14 cellular contexts compared by ENCODE assay signal in the genomic region with DNA sequence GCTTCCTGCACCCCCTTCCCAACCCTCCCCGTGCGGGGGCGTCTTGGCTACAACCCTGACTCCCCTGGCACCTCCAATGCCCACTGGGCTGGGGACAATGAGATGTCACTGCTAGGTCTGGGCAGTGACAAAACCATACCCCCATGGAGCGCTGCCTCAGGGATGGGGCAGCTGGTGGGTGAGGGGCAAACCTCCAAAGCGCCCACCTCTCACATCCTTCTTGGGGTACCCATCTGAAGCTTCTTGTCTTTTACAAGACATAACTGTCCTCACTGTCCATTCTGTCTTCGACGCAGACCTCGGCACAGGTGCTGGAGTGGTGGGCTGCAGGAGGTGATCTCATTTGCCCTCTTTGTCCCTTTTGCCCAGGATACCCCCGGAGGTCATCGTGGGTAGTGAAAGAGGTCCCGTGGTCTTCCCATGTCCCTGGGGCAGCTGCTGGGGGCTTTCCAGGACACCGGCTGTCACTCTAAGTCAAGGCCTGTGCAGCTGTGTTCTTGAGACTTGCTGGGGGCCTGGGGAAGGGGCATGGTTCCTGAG. TPM values are rescaled to one million over a fixed set of nuclear protein-coding genes. Genes with fewer than 3 reads are reported as not detected.
DNase-seq lines count a peak whose midpoint lies in the region; ATAC-seq and TF ChIP-seq lines count a peak whose summit lies in the region.
"Had no signal": no experiment of that assay in that cellular context is flagged by ENCODE, and none has a peak within 500 bp of the region (broad histone marks: within the 10 kb centered on the region; RNA-seq: fewer than 3 reads in every experiment).

No MANE protein-coding gene starts in this region.

- H4K91ac ChIP-seq in mesenchymal stem cell (ENCODE audit: low read length), result no peak overlapping the region

- DNase-seq in right atrium auricular region (ENCODE audit: low spot score) (peak; percentile 56), left ventricle myocardium inferior (no peak), ascending aorta (ENCODE audit: low spot score in 2 of 2) (peak in 1 of 2 donors; percentile 61), mesenchymal stem cell (no peak), aorta (peak; percentile 39 to 65), NOMO-1 treated with DMSO at 0.1 percent for 48 hours (lab: John Stamatoyannopoulos, UW; ENCODE audit: unreplicated experiment) (no peak)
- no peak for DNase-seq in stimulated activated CD4-positive, alpha-beta T cell treated with anti-CD3 and anti-CD28 coated beads, Interleukin-12 subunit alpha, Interleukin-12 subunit beta, amount 100 ng/mL, for 4 hours
- DNase-seq: activated naive CD4-positive, alpha-beta T cell; naive B cell; NCI-H2029 treated with DMSO at 0.1 percent for 48 hours; NCI-H524; psoas muscle had no signal

- no peak overlapping the region for H3K27ac ChIP-seq in right atrium auricular region
- H3K27ac ChIP-seq in left ventricle myocardium inferior (replicated peaks), result no peak overlapping the region
- peak overlapping the region; percentile 72 to 75 for H3K27ac ChIP-seq in ascending aorta
- no peak overlapping the region for H3K27ac ChIP-seq in mesenchymal stem cell (ENCODE audit: low read length, poor library complexity, severe bottlenecking)
- no peak overlapping the region for H3K27ac ChIP-seq in aorta (ENCODE audit: low read depth in 1 of 2, low read length in 2 of 2)
- H3K27ac ChIP-seq: psoas muscle had no signal

- ATAC-seq in aorta (ENCODE audit: low FRiP score) (no peak), GM18870 (IDR thresholded peaks at IDR 0.05; ENCODE audit: unreplicated experiment) (no peak)
- ATAC-seq: Panc1 had no signal

- H3K14ac ChIP-seq in mesenchymal stem cell (ENCODE audit: low read length in 2 of 2), result no peak overlapping the region

- H3K79me1 ChIP-seq in mesenchymal stem cell (replicated peaks; ENCODE audit: low read length, poor library complexity, severe bottlenecking), result peaks cover 2% of the 10 kb centered on the region

- H3K4me1 ChIP-seq in right atrium auricular region, result peaks cover 0 to 18% of the 10 kb centered on the region in 2 donors
- peaks cover 24% of the 10 kb centered on the region for H3K4me1 ChIP-seq in left ventricle myocardium inferior
- peaks cover 9 to 11% of the 10 kb centered on the region in 2 donors for H3K4me1 ChIP-seq in ascending aorta
- peaks cover 20% of the 10 kb centered on the region for H3K4me1 ChIP-seq in mesenchymal stem cell (ENCODE audit: control insufficient read depth, insufficient read depth, low read depth, low read length)
- H3K4me1 ChIP-seq in aorta (ENCODE audit: control insufficient read depth in 1 of 2, insufficient read depth in 2 of 2, low read length in 2 of 2), result no peaks in the 10 kb centered on the region
- H3K4me1 ChIP-seq: psoas muscle had no signal

- TF ChIP-seq CTCF in right atrium auricular region (IDR thresholded peaks at IDR 0.05), result no peak
- no peak for TF ChIP-seq CTCF in left ventricle myocardium inferior (IDR thresholded peaks at IDR 0.05; ENCODE audit: borderline replicate concordance)
- TF ChIP-seq CTCF in ascending aorta (IDR thresholded peaks at IDR 0.05), result no peak

- peaks cover 25% of the 10 kb centered on the region for H3K36me3 ChIP-seq in right atrium auricular region
- peaks cover 11% of the 10 kb centered on the region for H3K36me3 ChIP-seq in left ventricle myocardium inferior
- peaks cover 41 to 55% of the 10 kb centered on the region in 2 donors for H3K36me3 ChIP-seq in ascending aorta
- peaks cover 51 to 66% of the 10 kb centered on the region in 2 experiments for H3K36me3 ChIP-seq in mesenchymal stem cell (ENCODE audit: control insufficient read depth in 1 of 2, insufficient read depth in 2 of 2, low read depth in 1 of 2, low read length in 2 of 2)
- no peaks in the 10 kb centered on the region for H3K36me3 ChIP-seq in aorta (ENCODE audit: control insufficient read depth in 1 of 2, insufficient read depth in 2 of 2, low read length in 1 of 2)

- peak overlapping the region; percentile 37 for H2AK5ac ChIP-seq in mesenchymal stem cell (ENCODE audit: low read length, severe bottlenecking)

- H2AFZ ChIP-seq in mesenchymal stem cell (ENCODE audit: low read depth, low read length), result no peak overlapping the region

- intact Hi-C loops in left ventricle myocardium inferior (cut with micrococcal nuclease) (no loop called here), ascending aorta (cut with DNase I) (loop anchor here (5.0 to 10.0 kb wide), 2 partner anchors 112 to 279 kb away; a partner anchor contains a TSS), aorta (cut with DNase I) (no loop called here)

- H3K23ac ChIP-seq in mesenchymal stem cell (ENCODE audit: low read length in 2 of 2), result no peak overlapping the region

- no peak overlapping the region for H3K4me2 ChIP-seq in mesenchymal stem cell (ENCODE audit: low read length, poor library complexity, severe bottlenecking)

- no peak overlapping the region for H2BK15ac ChIP-seq in mesenchymal stem cell (ENCODE audit: low read depth, poor library complexity, severe bottlenecking)

- H3K9ac ChIP-seq in mesenchymal stem cell (ENCODE audit: low read length), result peak overlapping the region; percentile 78

- H3K27me3 ChIP-seq in right atrium auricular region, result no peaks in the 10 kb centered on the region
- H3K27me3 ChIP-seq in left ventricle myocardium inferior (ENCODE audit: low read depth), result no peaks in the 10 kb centered on the region
- no peaks in the 10 kb centered on the region for H3K27me3 ChIP-seq in ascending aorta
- H3K27me3 ChIP-seq in mesenchymal stem cell (ENCODE audit: control insufficient read depth in 1 of 2, insufficient read depth in 1 of 2, low read length in 2 of 2), result no peaks in the 10 kb centered on the region
- H3K27me3 ChIP-seq in aorta (ENCODE audit: control insufficient read depth in 1 of 2, insufficient read depth in 2 of 2, low read length in 1 of 2), result no peaks in the 10 kb centered on the region

- no peak overlapping the region for H3K4me3 ChIP-seq in right atrium auricular region
- H3K4me3 ChIP-seq in left ventricle myocardium inferior, result no peak overlapping the region
- H3K4me3 ChIP-seq in ascending aorta, result no peak overlapping the region
- no peak overlapping the region for H3K4me3 ChIP-seq in mesenchymal stem cell (ENCODE audit: insufficient read depth in 1 of 2, low read depth in 1 of 2, low read length in 2 of 2)
- H3K4me3 ChIP-seq in aorta (ENCODE audit: low read length in 2 of 2), result no peak overlapping the region
- H3K4me3 ChIP-seq: psoas muscle had no signal

- no peak overlapping the region for H4K8ac ChIP-seq in mesenchymal stem cell (ENCODE audit: low read length)

- H2BK12ac ChIP-seq in mesenchymal stem cell (ENCODE audit: low read length in 2 of 2), result no peak overlapping the region

- H3K18ac ChIP-seq in mesenchymal stem cell (ENCODE audit: low read depth in 1 of 2, low read length in 2 of 2), result no peak overlapping the region

- H3K9me3 ChIP-seq in right atrium auricular region (no peaks in the 10 kb centered on the region), left ventricle myocardium inferior (replicated peaks) (no peaks in the 10 kb centered on the region), ascending aorta (no peaks in the 10 kb centered on the region), mesenchymal stem cell (ENCODE audit: control insufficient read depth, low read length) (no peaks in the 10 kb centered on the region), aorta (ENCODE audit: control insufficient read depth, low read length) (no peaks in the 10 kb centered on the region)
- H3K9me3 ChIP-seq: psoas muscle had no signal

- H2BK120ac ChIP-seq in mesenchymal stem cell (ENCODE audit: low read depth, low read length), result no peak overlapping the region

- H2BK5ac ChIP-seq in mesenchymal stem cell (ENCODE audit: low read depth, low read length, poor library complexity, severe bottlenecking), result no peak overlapping the region

- H3K4ac ChIP-seq in mesenchymal stem cell (ENCODE audit: low read depth in 1 of 2, low read length in 2 of 2), result no peak overlapping the region

- WGBS in mesenchymal stem cell, result 93% methylated on average over 12 of the region's 12 CpGs
- WGBS in aorta, 2 donors, result 77 to 80% methylated on average over 12 of the region's 12 CpGs

RNA-seq across cellular contexts. Expression of a gene that starts 27.8 kb away (rescaled TPM):
- 10 to 100 TPM; 11.2 to 24.6 TPM for total RNA-seq in right atrium auricular region
- 15.5 TPM for total RNA-seq in left ventricle myocardium inferior
- total RNA-seq in ascending aorta, result 70.9 TPM
- 0.06 TPM for polyA plus RNA-seq in mesenchymal stem cell (2013, experiment 1 of 2)
- 0.12 TPM for polyA plus RNA-seq in mesenchymal stem cell (2013, experiment 2 of 2)
- total RNA-seq in aorta, result 100 to 1,000 TPM in 1 of 2 donors, 10 to 100 TPM in 1; 35.3 to 125 TPM
- polyA plus RNA-seq in aorta, result 10 to 100 TPM in 1 of 2 donors, 1 to 10 TPM in 1; 3.4 to 15.0 TPM

RNA-seq across cellular contexts. Expression of a gene that starts 41.5 kb away (rescaled TPM):
- total RNA-seq in right atrium auricular region (10 to 100 TPM; 68.3 to 68.7 TPM), left ventricle myocardium inferior (39.7 TPM), ascending aorta (341 TPM), aorta (100 to 1,000 TPM; 217 to 360 TPM)
- polyA plus RNA-seq in mesenchymal stem cell (2013, experiment 1 of 2), result 203 TPM
- 211 TPM for polyA plus RNA-seq in mesenchymal stem cell (2013, experiment 2 of 2)
- 100 to 1,000 TPM in 1 of 2 donors, 10 to 100 TPM in 1; 44.0 to 353 TPM for polyA plus RNA-seq in aorta

RNA-seq across cellular contexts. Expression of a gene that starts 52.4 kb away (rescaled TPM):
- not detected for total RNA-seq in right atrium auricular region
- total RNA-seq in left ventricle myocardium inferior, result not detected
- not detected for total RNA-seq in ascending aorta
- 0.08 TPM for polyA plus RNA-seq in mesenchymal stem cell (2013, experiment 1 of 2)
- polyA plus RNA-seq in mesenchymal stem cell (2013, experiment 2 of 2), result 0.03 TPM
- not detected for total RNA-seq in aorta
- polyA plus RNA-seq in aorta, result 10 to 100 TPM in 1 of 2 donors, under 1 TPM in 1; 0.69 to 30.2 TPM
- total RNA-seq: psoas muscle had no signal

Comparison
In these comparisons a context has a peak if more than half of its experiments do, and no peak if none do; other contexts are left out.
1. DNase-seq: peak in right atrium auricular region (single experiment) and aorta (2 of 2); none in left ventricle myocardium inferior (single experiment), mesenchymal stem cell (single experiment), stimulated activated CD4-positive, alpha-beta T cell treated with anti-CD3 and anti-CD28 coated beads, Interleukin-12 subunit alpha, Interleukin-12 subunit beta, amount 100 ng/mL, for 4 hours (single experiment) and NOMO-1 treated with DMSO at 0.1 percent for 48 hours (single experiment).
2. H3K27ac ChIP-seq: peak in ascending aorta (2 of 2); none in right atrium auricular region (0 of 2), left ventricle myocardium inferior (single experiment), mesenchymal stem cell (single experiment) and aorta (0 of 2).